In the genomic region with DNA sequence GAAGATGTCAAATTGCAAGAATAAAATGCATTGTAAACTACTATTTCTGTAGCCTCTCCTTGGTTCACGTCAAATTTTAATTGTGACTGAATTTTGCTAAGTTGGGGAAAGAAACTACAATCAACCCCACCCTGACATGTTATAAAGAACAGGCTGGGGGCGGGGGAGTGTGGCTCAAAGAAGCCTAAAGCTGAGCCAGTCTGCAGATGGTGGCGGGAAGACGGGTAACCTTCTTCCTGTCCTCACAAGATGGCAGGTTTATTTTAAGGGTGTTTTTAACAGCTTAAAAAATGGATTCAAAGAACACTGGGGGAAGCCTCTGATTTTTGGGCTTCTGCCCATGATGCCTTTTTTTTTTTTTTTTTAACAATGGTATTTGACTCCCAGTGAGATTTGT, we compare ENCODE assay signal across 14 cellular contexts.
DNase-seq lines count a peak whose midpoint lies in the region; ATAC-seq lines count a peak whose summit lies in the region.
"Had no signal": no experiment of that assay in that cellular context is flagged by ENCODE, and none has a peak within 500 bp of the region (broad histone marks: within the 10 kb centered on the region; RNA-seq: fewer than 3 reads in every experiment).

No MANE protein-coding gene starts in this region.

- no peak for ATAC-seq in activated T-helper 17 cell treated with anti-CD3 and anti-CD28 coated beads, Interleukin-2, amount 50 U/mL, for 72 hours (replicated peaks)
- no peak for ATAC-seq in stimulated activated effector memory CD8-positive, alpha-beta T cell treated with anti-CD3 and anti-CD28 coated beads, Interleukin-12 subunit alpha, Interleukin-12 subunit beta, amount 100 ng/mL, for 72 hours
- no peak for ATAC-seq in HG02840 (IDR thresholded peaks at IDR 0.05; ENCODE audit: low FRiP score, unreplicated experiment)

- no peaks in the 10 kb centered on the region for H3K36me3 Mint-ChIP-seq in activated T-cell treated with anti-CD3 and anti-CD28 coated beads, Interleukin-2, amount 50 U/mL, for 24 hours (ENCODE audit: low read depth)
- no peaks in the 10 kb centered on the region for H3K36me3 Mint-ChIP-seq in activated T-helper 17 cell treated with anti-CD3 and anti-CD28 coated beads, Interleukin-2, amount 50 U/mL, for 72 hours (ENCODE audit: low read depth)
- H3K36me3 Mint-ChIP-seq in stimulated activated effector memory CD8-positive, alpha-beta T cell treated with anti-CD3 and anti-CD28 coated beads, Interleukin-12 subunit alpha, Interleukin-12 subunit beta, amount 100 ng/mL, for 72 hours, result peaks cover 5% of the 10 kb centered on the region
- H3K36me3 Mint-ChIP-seq: memory B cell had no signal

- peak overlapping the region; percentile 55 for H3K27ac Mint-ChIP-seq in activated T-cell treated with anti-CD3 and anti-CD28 coated beads, Interleukin-2, amount 50 U/mL, for 24 hours
- peak overlapping the region; percentile 23 for H3K27ac Mint-ChIP-seq in activated T-helper 17 cell treated with anti-CD3 and anti-CD28 coated beads, Interleukin-2, amount 50 U/mL, for 72 hours
- peak overlapping the region; percentile 6 for H3K27ac Mint-ChIP-seq in stimulated activated effector memory CD8-positive, alpha-beta T cell treated with anti-CD3 and anti-CD28 coated beads, Interleukin-12 subunit alpha, Interleukin-12 subunit beta, amount 100 ng/mL, for 72 hours
- H3K27ac Mint-ChIP-seq: memory B cell had no signal

- DNase-seq in activated T-cell treated with anti-CD3 and anti-CD28 coated beads, Interleukin-2, amount 50 U/mL, for 24 hours, result peak; percentile 34
- DNase-seq in activated T-cell treated with anti-CD3 and anti-CD28 coated beads for 4 hours, result no peak
- DNase-seq in KBM-7, result peak; percentile 37
- DNase-seq in stimulated activated effector memory CD8-positive, alpha-beta T cell treated with anti-CD3 and anti-CD28 coated beads, Interleukin-12 subunit alpha, Interleukin-12 subunit beta, amount 100 ng/mL, for 72 hours (ENCODE audit: low spot score in 2 of 2), result no peak
- DNase-seq in LoVo (ENCODE audit: low spot score), result no peak
- DNase-seq in NCI-H1048 (lab: John Stamatoyannopoulos, UW), result no peak
- DNase-seq: activated CD4-positive, CD25-positive, alpha-beta regulatory T cell treated with anti-CD3 and anti-CD28 coated beads, Interleukin-2, amount 50 U/mL, for 72 hours; Caco-2; NCI-H1930; SHP77 treated with DMSO at 0.1 percent for 48 hours had no signal

- no peak overlapping the region for H3K4me3 Mint-ChIP-seq in activated T-cell treated with anti-CD3 and anti-CD28 coated beads, Interleukin-2, amount 50 U/mL, for 24 hours
- no peak overlapping the region for H3K4me3 Mint-ChIP-seq in activated T-helper 17 cell treated with anti-CD3 and anti-CD28 coated beads, Interleukin-2, amount 50 U/mL, for 72 hours
- no peak overlapping the region for H3K4me3 Mint-ChIP-seq in stimulated activated effector memory CD8-positive, alpha-beta T cell treated with anti-CD3 and anti-CD28 coated beads, Interleukin-12 subunit alpha, Interleukin-12 subunit beta, amount 100 ng/mL, for 72 hours
- H3K4me3 Mint-ChIP-seq: memory B cell, nephron had no signal

- no peaks in the 10 kb centered on the region for H3K27me3 Mint-ChIP-seq in activated T-cell treated with anti-CD3 and anti-CD28 coated beads, Interleukin-2, amount 50 U/mL, for 24 hours
- H3K27me3 Mint-ChIP-seq in activated T-helper 17 cell treated with anti-CD3 and anti-CD28 coated beads, Interleukin-2, amount 50 U/mL, for 72 hours, result no peaks in the 10 kb centered on the region

- peaks cover 20% of the 10 kb centered on the region for H3K4me1 Mint-ChIP-seq in activated T-cell treated with anti-CD3 and anti-CD28 coated beads, Interleukin-2, amount 50 U/mL, for 24 hours (ENCODE audit: low read depth)
- peaks cover 11% of the 10 kb centered on the region for H3K4me1 Mint-ChIP-seq in activated T-helper 17 cell treated with anti-CD3 and anti-CD28 coated beads, Interleukin-2, amount 50 U/mL, for 72 hours
- peaks cover 12% of the 10 kb centered on the region for H3K4me1 Mint-ChIP-seq in stimulated activated effector memory CD8-positive, alpha-beta T cell treated with anti-CD3 and anti-CD28 coated beads, Interleukin-12 subunit alpha, Interleukin-12 subunit beta, amount 100 ng/mL, for 72 hours

- H3K9me3 Mint-ChIP-seq in activated T-cell treated with anti-CD3 and anti-CD28 coated beads, Interleukin-2, amount 50 U/mL, for 24 hours, result no peaks in the 10 kb centered on the region
- H3K9me3 Mint-ChIP-seq in activated T-helper 17 cell treated with anti-CD3 and anti-CD28 coated beads, Interleukin-2, amount 50 U/mL, for 72 hours, result no peaks in the 10 kb centered on the region
- H3K9me3 Mint-ChIP-seq in stimulated activated effector memory CD8-positive, alpha-beta T cell treated with anti-CD3 and anti-CD28 coated beads, Interleukin-12 subunit alpha, Interleukin-12 subunit beta, amount 100 ng/mL, for 72 hours, result no peaks in the 10 kb centered on the region
- H3K9me3 Mint-ChIP-seq: memory B cell, nephron had no signal

- in situ Hi-C loops in KBM-7 (cut with MboI; ENCODE audit: low pct_unique_long_range_greater_than_20kb, low sequenced_read_pairs), result no loop called here

Comparison
In these comparisons a context has a peak if more than half of its experiments do, and no peak if none do; other contexts are left out.
1. DNase-seq: peak in activated T-cell treated with anti-CD3 and anti-CD28 coated beads, Interleukin-2, amount 50 U/mL, for 24 hours (single experiment) and KBM-7 (single experiment); none in activated T-cell treated with anti-CD3 and anti-CD28 coated beads for 4 hours (single experiment), stimulated activated effector memory CD8-positive, alpha-beta T cell treated with anti-CD3 and anti-CD28 coated beads, Interleukin-12 subunit alpha, Interleukin-12 subunit beta, amount 100 ng/mL, for 72 hours (0 of 2), LoVo (single experiment) and NCI-H1048 (single experiment).
2. Peak in every context shown above with its lines, with median percentiles within 50 percentile points of each other: H3K27ac Mint-ChIP-seq.